Comparison of ENCODE assay signal across 24 cellular contexts in the genomic region with DNA sequence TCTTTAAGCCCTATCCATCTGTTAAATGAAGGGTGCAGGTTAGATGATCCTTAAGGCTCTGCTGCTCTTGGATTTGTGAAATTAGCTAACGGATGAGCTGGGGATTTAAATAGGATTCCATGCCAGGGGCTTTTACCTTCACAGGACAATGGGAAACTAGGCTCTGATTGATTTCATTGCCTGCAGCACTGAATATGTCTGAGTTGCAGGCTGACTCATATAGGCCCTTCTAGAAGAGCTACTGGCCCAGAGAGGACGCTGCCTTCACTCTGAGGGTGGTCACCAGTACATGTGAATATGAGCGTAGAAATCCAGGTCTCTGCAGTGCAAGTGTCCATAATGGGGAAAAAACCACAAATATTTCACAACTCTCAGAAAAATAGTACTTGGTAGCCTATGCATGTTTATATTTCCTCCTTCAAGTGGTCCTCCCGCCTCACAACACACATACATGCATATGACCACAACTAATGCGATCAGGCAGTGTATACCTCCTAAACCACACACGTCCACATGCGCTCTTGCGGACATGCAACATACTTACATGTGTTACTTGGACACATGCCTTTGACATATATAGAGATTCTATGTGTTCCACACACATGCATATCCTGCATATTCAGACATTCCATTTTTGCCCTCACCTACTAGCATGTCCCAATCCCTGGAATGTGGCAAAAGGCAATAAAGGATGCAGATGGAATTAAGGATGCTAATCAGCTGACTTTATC.
A peak's percentile ranks its signal among the peaks of the same experiment; 100 is the strongest.
DNase-seq lines count a peak whose midpoint lies in the region; ATAC-seq and TF ChIP-seq lines count a peak whose summit lies in the region.
"Had no signal": no experiment of that assay in that cellular context is flagged by ENCODE, and none has a peak within 500 bp of the region (broad histone marks: within the 10 kb centered on the region; RNA-seq: fewer than 3 reads in every experiment).

No MANE protein-coding gene starts in this region.

- H3K4me2 ChIP-seq in fibroblast of lung (ENCODE audit: extremely low read depth, insufficient read depth, low read length) = no peak overlapping the region
- H3K4me2 ChIP-seq in smooth muscle cell = peak overlapping the region; percentile 23
- H3K4me2 ChIP-seq: A549, BLaER1 had no signal

- H3K27me3 ChIP-seq in breast epithelium = no peaks in the 10 kb centered on the region
- no peaks in the 10 kb centered on the region for H3K27me3 ChIP-seq in SJSA1 (replicated peaks)
- no peaks in the 10 kb centered on the region for H3K27me3 ChIP-seq in fibroblast of lung (ENCODE audit: control insufficient read depth, insufficient read depth, low read length)
- no peaks in the 10 kb centered on the region for H3K27me3 ChIP-seq in smooth muscle cell (ENCODE audit: low read depth)
- H3K27me3 ChIP-seq: BLaER1, vagina had no signal

- H2AFZ ChIP-seq in fibroblast of lung (ENCODE audit: low read length) = no peak overlapping the region
- H2AFZ ChIP-seq in smooth muscle cell (ENCODE audit: low read depth) = no peak overlapping the region

- intact Hi-C loops in MCF 10A (cut with micrococcal nuclease) = loop anchor here (10.0 kb wide), 1 partner anchor 203 kb away; no protein-coding TSS in a partner anchor
- intact Hi-C loops in breast epithelium (cut with DNase I; ENCODE audit: low total_unique reads) = no loop called here
- intact Hi-C loops in activated T-helper 1 cell treated with anti-CD3 and anti-CD28 coated beads, Interleukin-12 subunit alpha, Interleukin-12 subunit beta, Interleukin-2, Interleukin-4 antibody, amounts not matched to agents 30 ng/mL and 10 ng/mL and 1 ng/mL, durations not matched to agents 14 hours and 24 hours and 36 hours (cut with micrococcal nuclease) = no loop called here

- peaks cover 37% of the 10 kb centered on the region for H3K4me1 Mint-ChIP-seq in MCF 10A (ENCODE audit: insufficient read depth, unreplicated experiment)
- peaks cover 85% of the 10 kb centered on the region for H3K4me1 Mint-ChIP-seq in activated T-helper 1 cell treated with anti-CD3 and anti-CD28 coated beads, Interleukin-12 subunit alpha, Interleukin-12 subunit beta, Interleukin-2, Interleukin-4 antibody, amounts not matched to agents 30 ng/mL and 10 ng/mL and 1 ng/mL, durations not matched to agents 14 hours and 24 hours and 36 hours (ENCODE audit: low read depth)

- H3K27ac ChIP-seq in breast epithelium (no peak overlapping the region), SJSA1 (peak overlapping the region; percentile 83), fibroblast of lung (ENCODE audit: insufficient read depth, low read length) (no peak overlapping the region), smooth muscle cell (ENCODE audit: low read depth) (peak overlapping the region; percentile 70)
- H3K27ac ChIP-seq: A549, BLaER1, prostate gland, RWPE1, vagina had no signal

- H3K27ac Mint-ChIP-seq in MCF 10A (ENCODE audit: low read depth, unreplicated experiment) = no peak overlapping the region
- H3K27ac Mint-ChIP-seq in activated T-helper 1 cell treated with anti-CD3 and anti-CD28 coated beads, Interleukin-12 subunit alpha, Interleukin-12 subunit beta, Interleukin-2, Interleukin-4 antibody, amounts not matched to agents 30 ng/mL and 10 ng/mL and 1 ng/mL, durations not matched to agents 14 hours and 24 hours and 36 hours = no peak overlapping the region

- no peaks in the 10 kb centered on the region for H3K36me3 Mint-ChIP-seq in MCF 10A (ENCODE audit: insufficient read depth, unreplicated experiment)
- peaks cover 7% of the 10 kb centered on the region for H3K36me3 Mint-ChIP-seq in activated T-helper 1 cell treated with anti-CD3 and anti-CD28 coated beads, Interleukin-12 subunit alpha, Interleukin-12 subunit beta, Interleukin-2, Interleukin-4 antibody, amounts not matched to agents 30 ng/mL and 10 ng/mL and 1 ng/mL, durations not matched to agents 14 hours and 24 hours and 36 hours (ENCODE audit: low read depth)

- peak; percentile 18 for DNase-seq in MCF 10A (ENCODE audit: unreplicated experiment)
- no peak for DNase-seq in breast epithelium (ENCODE audit: low spot score in 2 of 2)
- peak; percentile 77 to 78 for DNase-seq in SJSA1 (ENCODE audit: low read depth in 1 of 2, low spot score in 2 of 2)
- DNase-seq in fibroblast of lung (ENCODE audit: low read depth in 2 of 2) = peak; percentile 24 to 79
- DNase-seq in smooth muscle cell (lab: John Stamatoyannopoulos, UW; ENCODE audit: unreplicated experiment) = no peak
- no peak for DNase-seq in activated T-helper 1 cell treated with anti-CD3 and anti-CD28 coated beads, Interleukin-12 subunit alpha, Interleukin-12 subunit beta, Interleukin-2, Interleukin-4 antibody, amounts not matched to agents 30 ng/mL and 10 ng/mL and 1 ng/mL, durations not matched to agents 14 hours and 24 hours and 36 hours (ENCODE audit: low spot score)
- DNase-seq in OCI-M1 (lab: John Stamatoyannopoulos, UW) = no peak
- DNase-seq: activated CD4-positive, alpha-beta T cell treated with anti-CD3 and anti-CD28 coated beads, Interleukin-2, amount 10 ng/mL, durations not matched to agents 24 days and 14 days; activated CD8-positive, alpha-beta memory T cell treated with anti-CD3 and anti-CD28 coated beads, Interleukin-2, amount 50 U/mL, for 48 hours; Calu3; H7; kidney glomerular epithelial cell; midbrain; NCI-H187; NCI-H345; substantia nigra; SW 1271 had no signal

- no peaks in the 10 kb centered on the region for H3K27me3 Mint-ChIP-seq in MCF 10A (ENCODE audit: insufficient read depth, unreplicated experiment)
- H3K27me3 Mint-ChIP-seq in activated T-helper 1 cell treated with anti-CD3 and anti-CD28 coated beads, Interleukin-12 subunit alpha, Interleukin-12 subunit beta, Interleukin-2, Interleukin-4 antibody, amounts not matched to agents 30 ng/mL and 10 ng/mL and 1 ng/mL, durations not matched to agents 14 hours and 24 hours and 36 hours (ENCODE audit: insufficient read depth) = no peaks in the 10 kb centered on the region
- H3K27me3 Mint-ChIP-seq: activated CD4-positive, alpha-beta T cell treated with anti-CD3 and anti-CD28 coated beads, Interleukin-2, amount 10 ng/mL, durations not matched to agents 24 days and 14 days had no signal

- H4K20me1 ChIP-seq in fibroblast of lung (ENCODE audit: control insufficient read depth, extremely low read depth, insufficient read depth, low read length) (no peaks in the 10 kb centered on the region), smooth muscle cell (ENCODE audit: low read depth) (no peaks in the 10 kb centered on the region)
- H4K20me1 ChIP-seq: BLaER1 had no signal

- CTCF ChIA-PET in MCF 10A (lab: Yijun Ruan, JAX) = interaction anchor here (0.6 to 1.1 kb wide), 3 partner anchors 8 to 682 kb away, joined by 3 read pairs; no protein-coding TSS in a partner anchor

- WGBS in smooth muscle cell (ENCODE audit: low lambda C conversion rate) = 79% methylated on average over 8 of the region's 8 CpGs

- no TSS peak for BruUV-seq in MCF 10A (replicated peaks; lab: Mats Ljungman, UMichigan)

- POLR2A ChIA-PET in MCF 10A (lab: Yijun Ruan, JAX) = interaction anchor here (0.8 to 1.1 kb wide), 2 partner anchors 45 to 234 kb away, joined by 3 to 4 read pairs; partner anchors contain the start of gene JUN

- TF ChIP-seq CTCF in MCF 10A (IDR thresholded peaks at IDR 0.05; ENCODE audit: unreplicated experiment) (no peak), breast epithelium (IDR thresholded peaks at IDR 0.05) (no peak), fibroblast of lung (conservative IDR thresholded peaks at IDR 0.05 in 1 of 2, IDR thresholded peaks at IDR 0.05 in 1 of 2; ENCODE audit: low read depth in 1 of 2, low read length in 2 of 2) (no peak), smooth muscle cell (IDR thresholded peaks at IDR 0.05; ENCODE audit: borderline replicate concordance, insufficient read depth, poor library complexity, severe bottlenecking) (no peak)

- H3K9me3 Mint-ChIP-seq in MCF 10A (ENCODE audit: unreplicated experiment) = no peaks in the 10 kb centered on the region
- H3K9me3 Mint-ChIP-seq in activated T-helper 1 cell treated with anti-CD3 and anti-CD28 coated beads, Interleukin-12 subunit alpha, Interleukin-12 subunit beta, Interleukin-2, Interleukin-4 antibody, amounts not matched to agents 30 ng/mL and 10 ng/mL and 1 ng/mL, durations not matched to agents 14 hours and 24 hours and 36 hours = peaks cover 3% of the 10 kb centered on the region

- no peak overlapping the region for H3K4me3 ChIP-seq in breast epithelium
- no peak overlapping the region for H3K4me3 ChIP-seq in SJSA1
- no peak overlapping the region for H3K4me3 ChIP-seq in fibroblast of lung (replicated peaks in 1 of 4; ENCODE audit: control extremely low read depth in 1 of 4, insufficient read depth in 1 of 4, low read depth in 3 of 4, low read length in 4 of 4)
- H3K4me3 ChIP-seq in smooth muscle cell = no peak overlapping the region
- H3K4me3 ChIP-seq: A549, BLaER1, prostate gland, vagina had no signal

- H3K9ac ChIP-seq in fibroblast of lung (ENCODE audit: insufficient read depth, low read length) (no peak overlapping the region), smooth muscle cell (ENCODE audit: low read depth) (no peak overlapping the region)
- H3K9ac ChIP-seq: BLaER1 had no signal

- H3K4me3 Mint-ChIP-seq in MCF 10A (ENCODE audit: unreplicated experiment) = no peak overlapping the region
- H3K4me3 Mint-ChIP-seq in activated T-helper 1 cell treated with anti-CD3 and anti-CD28 coated beads, Interleukin-12 subunit alpha, Interleukin-12 subunit beta, Interleukin-2, Interleukin-4 antibody, amounts not matched to agents 30 ng/mL and 10 ng/mL and 1 ng/mL, durations not matched to agents 14 hours and 24 hours and 36 hours = no peak overlapping the region
- H3K4me3 Mint-ChIP-seq: neural crest cell had no signal

- no peak for ATAC-seq in HG03039 (IDR thresholded peaks at IDR 0.05; ENCODE audit: unreplicated experiment)
- ATAC-seq: A549 had no signal

- TF ChIP-seq POLR2A in breast epithelium (IDR thresholded peaks at IDR 0.05) = no peak

- no peaks in the 10 kb centered on the region for H3K36me3 ChIP-seq in breast epithelium
- H3K36me3 ChIP-seq in SJSA1 = no peaks in the 10 kb centered on the region
- no peaks in the 10 kb centered on the region for H3K36me3 ChIP-seq in fibroblast of lung (ENCODE audit: control insufficient read depth, insufficient read depth, low read length)
- H3K36me3 ChIP-seq in smooth muscle cell (ENCODE audit: low read depth) = no peaks in the 10 kb centered on the region
- H3K36me3 ChIP-seq: BLaER1, prostate gland, vagina had no signal

- H3K79me2 ChIP-seq in fibroblast of lung (ENCODE audit: control insufficient read depth, insufficient read depth, low read length) (no peaks in the 10 kb centered on the region), smooth muscle cell (ENCODE audit: low read depth) (no peaks in the 10 kb centered on the region)

- H3K9me3 ChIP-seq in breast epithelium = no peaks in the 10 kb centered on the region
- no peaks in the 10 kb centered on the region; the same call in 1 of the 2 replicates for H3K9me3 ChIP-seq in SJSA1 (replicated peaks)
- no peaks in the 10 kb centered on the region for H3K9me3 ChIP-seq in fibroblast of lung (ENCODE audit: control insufficient read depth, insufficient read depth, low read depth, low read length)
- no peaks in the 10 kb centered on the region for H3K9me3 ChIP-seq in smooth muscle cell (replicated peaks; ENCODE audit: low read depth)
- H3K9me3 ChIP-seq: A549, BLaER1, prostate gland, vagina had no signal

- peaks cover 11% of the 10 kb centered on the region for H3F3A ChIP-seq in smooth muscle cell (ENCODE audit: low read depth)

- H3K4me1 ChIP-seq in breast epithelium (no peaks in the 10 kb centered on the region), SJSA1 (replicated peaks) (peaks cover 74% of the 10 kb centered on the region), fibroblast of lung (ENCODE audit: control insufficient read depth, extremely low read depth, insufficient read depth, low read length) (peaks cover 18% of the 10 kb centered on the region), smooth muscle cell (ENCODE audit: low read depth) (peaks cover 8% of the 10 kb centered on the region)

Comparison
In these comparisons a context has a peak if more than half of its experiments do, and no peak if none do; other contexts are left out.
1. DNase-seq: peak in MCF 10A (single experiment), SJSA1 (2 of 2) and fibroblast of lung (2 of 2); none in breast epithelium (0 of 2), smooth muscle cell (single experiment), activated T-helper 1 cell treated with anti-CD3 and anti-CD28 coated beads, Interleukin-12 subunit alpha, Interleukin-12 subunit beta, Interleukin-2, Interleukin-4 antibody, amounts not matched to agents 30 ng/mL and 10 ng/mL and 1 ng/mL, durations not matched to agents 14 hours and 24 hours and 36 hours (single experiment) and OCI-M1 (single experiment).
2. H3K27ac ChIP-seq: peak in SJSA1 (single experiment) and smooth muscle cell (single experiment); none in breast epithelium (0 of 2) and fibroblast of lung (single experiment).